Comparison of ENCODE assay signal across 1 cellular context in genomic region chr1:24504560-24504959, GRCh38.
TF ChIP-seq lines count a peak whose summit lies in the region.

No MANE protein-coding gene starts in this region.

TF ChIP-seq in HepG2, 621 proteins besides CTCF, POLR2A, EP300 and RAD21:
- TF ChIP-seq ETV6 (CRISPR knock-in tag; conservative IDR thresholded peaks at IDR 0.05) (no peak), CREB1 (IDR thresholded peaks at IDR 0.05) (no peak), CREB1 (CRISPR knock-in tag; IDR thresholded peaks at IDR 0.05) (0 out of 2 replicates have a peak, but pooled peaks have one; percentile 20), NKX3-1 (CRISPR knock-in tag; IDR thresholded peaks at IDR 0.05) (no peak), ZNF343 (CRISPR knock-in tag; IDR thresholded peaks at IDR 0.05) (no peak), EZH2 (conservative IDR thresholded peaks at IDR 0.05; ENCODE audit: low read depth, low read length) (no peak), CREBL2 (CRISPR knock-in tag; IDR thresholded peaks at IDR 0.05; ENCODE audit: borderline replicate concordance) (no peak), RNF2 (conservative IDR thresholded peaks at IDR 0.05; ENCODE audit: low read depth) (no peak)
